In genomic region chr5:421287-421880, GRCh38 we compare ENCODE assay signal across 18 cellular contexts. TPM values are rescaled to one million over a fixed set of nuclear protein-coding genes. Genes with fewer than 3 reads are reported as not detected.
DNase-seq lines count a peak whose midpoint lies in the region; ATAC-seq and TF ChIP-seq lines count a peak whose summit lies in the region.
"Had no signal": no experiment of that assay in that cellular context is flagged by ENCODE, and none has a peak within 500 bp of the region (broad histone marks: within the 10 kb centered on the region; RNA-seq: fewer than 3 reads in every experiment).

No MANE protein-coding gene starts in this region.

- H2AK5ac ChIP-seq in mesenchymal stem cell (ENCODE audit: low read length, severe bottlenecking): no peak overlapping the region

- intact Hi-C loops in activated B cell treated with CpG ODN at 0.5 μM for 24 hours (cut with micrococcal nuclease) (no loop called here), testis (cut with DNase I; ENCODE audit: low total_unique reads) (no loop called here)

- no peaks in the 10 kb centered on the region for H3K36me3 Mint-ChIP-seq in activated B cell treated with CpG ODN at 0.5 μM for 24 hours (ENCODE audit: low read depth)
- H3K36me3 Mint-ChIP-seq: CD4-positive, CD25-positive, alpha-beta regulatory T cell had no signal

- no peak overlapping the region for H2BK15ac ChIP-seq in mesenchymal stem cell (ENCODE audit: low read depth, poor library complexity, severe bottlenecking)

- H3K27ac ChIP-seq in OCI-LY1 (ENCODE audit: low read depth, low read length, poor library complexity, severe bottlenecking) (peak overlapping the region; percentile 23), mesenchymal stem cell (ENCODE audit: low read length, poor library complexity, severe bottlenecking) (no peak overlapping the region), testis (no peak overlapping the region), SJCRH30 (no peak overlapping the region)

- H3K18ac ChIP-seq in mesenchymal stem cell (ENCODE audit: low read depth in 1 of 2, low read length in 2 of 2): no peak overlapping the region

- H3K27me3 ChIP-seq in OCI-LY1 (ENCODE audit: insufficient read depth, low read length): no peaks in the 10 kb centered on the region
- no peaks in the 10 kb centered on the region for H3K27me3 ChIP-seq in mesenchymal stem cell (ENCODE audit: control insufficient read depth in 1 of 2, insufficient read depth in 1 of 2, low read length in 2 of 2)
- H3K27me3 ChIP-seq in testis: no peaks in the 10 kb centered on the region
- no peaks in the 10 kb centered on the region for H3K27me3 ChIP-seq in SJCRH30

- no peaks in the 10 kb centered on the region for H3K36me3 ChIP-seq in OCI-LY1 (ENCODE audit: insufficient read depth, low read length)
- peaks cover 3 to 26% of the 10 kb centered on the region in 2 experiments for H3K36me3 ChIP-seq in mesenchymal stem cell (ENCODE audit: control insufficient read depth in 1 of 2, insufficient read depth in 2 of 2, low read depth in 1 of 2, low read length in 2 of 2)
- no peaks in the 10 kb centered on the region for H3K36me3 ChIP-seq in testis (ENCODE audit: low read depth, missing control alignments)
- no peaks in the 10 kb centered on the region for H3K36me3 ChIP-seq in SJCRH30
- H3K36me3 ChIP-seq: HAP-1 had no signal

- H3K79me1 ChIP-seq in mesenchymal stem cell (replicated peaks; ENCODE audit: low read length, poor library complexity, severe bottlenecking): no peaks in the 10 kb centered on the region

- H3K9me3 Mint-ChIP-seq in activated B cell treated with CpG ODN at 0.5 μM for 24 hours: no peaks in the 10 kb centered on the region

- no peak overlapping the region for H3K9ac ChIP-seq in OCI-LY1 (ENCODE audit: low read length)
- no peak overlapping the region for H3K9ac ChIP-seq in mesenchymal stem cell (ENCODE audit: low read length)

- DNase-seq in activated B cell treated with CpG ODN at 0.5 μM for 24 hours (peak; percentile 11), mesenchymal stem cell (no peak), testis (no peak), GM13977 (ENCODE audit: low spot score) (no peak), SJCRH30 (no peak)
- DNase-seq: CD4-positive, CD25-positive, alpha-beta regulatory T cell; DMS53; KBM-7; NCI-H1436; NCI-H2029 treated with DMSO at 0.1 percent for 48 hours; NCI-H2171 treated with DMSO at 0.1 percent for 48 hours; NCI-H510A; NCI-H82; SHP77 had no signal

- H3K79me2 ChIP-seq in OCI-LY1 (ENCODE audit: insufficient read depth, low read length): no peaks in the 10 kb centered on the region

- no peak overlapping the region for H3K4me2 ChIP-seq in OCI-LY1 (ENCODE audit: low read length)
- H3K4me2 ChIP-seq in mesenchymal stem cell (ENCODE audit: low read length, poor library complexity, severe bottlenecking): no peak overlapping the region

- H3K4me1 Mint-ChIP-seq in activated B cell treated with CpG ODN at 0.5 μM for 24 hours: peaks cover 16% of the 10 kb centered on the region
- H3K4me1 Mint-ChIP-seq: CD4-positive, CD25-positive, alpha-beta regulatory T cell had no signal

- no peak overlapping the region for H2BK5ac ChIP-seq in mesenchymal stem cell (ENCODE audit: low read depth, low read length, poor library complexity, severe bottlenecking)

- H3K9me2 ChIP-seq in OCI-LY1 (ENCODE audit: low read depth, low read length): no peaks in the 10 kb centered on the region

- H2AFZ ChIP-seq in OCI-LY1 (ENCODE audit: low read length) (no peak overlapping the region), mesenchymal stem cell (ENCODE audit: low read depth, low read length) (no peak overlapping the region)

- no peak overlapping the region for H3K4me3 ChIP-seq in OCI-LY1 (ENCODE audit: low read depth, low read length, poor library complexity, severe bottlenecking)
- H3K4me3 ChIP-seq in mesenchymal stem cell (ENCODE audit: insufficient read depth in 1 of 2, low read depth in 1 of 2, low read length in 2 of 2): no peak overlapping the region
- H3K4me3 ChIP-seq in testis: peak overlapping the region; percentile 32 to 51
- H3K4me3 ChIP-seq in SJCRH30: no peak overlapping the region
- H3K4me3 ChIP-seq: HAP-1 had no signal

- no peak overlapping the region for H4K91ac ChIP-seq in mesenchymal stem cell (ENCODE audit: low read length)

- no peak overlapping the region for H3K27ac Mint-ChIP-seq in activated B cell treated with CpG ODN at 0.5 μM for 24 hours
- H3K27ac Mint-ChIP-seq: CD4-positive, CD25-positive, alpha-beta regulatory T cell had no signal

- no peaks in the 10 kb centered on the region for H4K20me1 ChIP-seq in OCI-LY1 (ENCODE audit: insufficient read depth, low read length)

- in situ Hi-C loops in GM13977 (cut with MboI; ENCODE audit: low pct_unique_long_range_greater_than_20kb, low sequenced_read_pairs, unreplicated experiment): no loop called here

- H3K23ac ChIP-seq in mesenchymal stem cell (ENCODE audit: low read length in 2 of 2): no peak overlapping the region

- H4K8ac ChIP-seq in mesenchymal stem cell (ENCODE audit: low read length): no peak overlapping the region

- ATAC-seq in activated B cell treated with CpG ODN at 0.5 μM for 24 hours (ENCODE audit: low read depth): no peak
- no peak for ATAC-seq in HG03439 (IDR thresholded peaks at IDR 0.05; ENCODE audit: unreplicated experiment)
- ATAC-seq: SK-N-SH treated with all-trans-retinoic acid at 6 μM for 48 hours had no signal

- H3K14ac ChIP-seq in mesenchymal stem cell (ENCODE audit: low read length in 2 of 2): no peak overlapping the region

- H2BK12ac ChIP-seq in mesenchymal stem cell (ENCODE audit: low read length in 2 of 2): no peak overlapping the region

- peaks cover 53% of the 10 kb centered on the region for H3K4me1 ChIP-seq in OCI-LY1 (ENCODE audit: insufficient read depth, low read length, severe bottlenecking)
- H3K4me1 ChIP-seq in mesenchymal stem cell (ENCODE audit: control insufficient read depth, insufficient read depth, low read depth, low read length): peaks cover 17% of the 10 kb centered on the region
- no peaks in the 10 kb centered on the region for H3K4me1 ChIP-seq in testis
- H3K4me1 ChIP-seq in SJCRH30: peaks cover 11% of the 10 kb centered on the region
- H3K4me1 ChIP-seq: HAP-1 had no signal

- TF ChIP-seq CTCF in OCI-LY1 (IDR thresholded peaks at IDR 0.05; ENCODE audit: low read length) (no peak), activated B cell treated with CpG ODN at 0.5 μM for 24 hours (IDR thresholded peaks at IDR 0.05) (no peak), testis (IDR thresholded peaks at IDR 0.05) (no peak), GM13977 (IDR thresholded peaks at IDR 0.05; ENCODE audit: extremely low read depth, insufficient read depth, missing control alignments) (no peak)

- CTCF ChIA-PET in activated B cell treated with CpG ODN at 0.5 μM for 24 hours (lab: Charles Lee): no interaction called here

- TF ChIP-seq POLR2A in testis (IDR thresholded peaks at IDR 0.05): no peak

- no peaks in the 10 kb centered on the region for H3F3A ChIP-seq in OCI-LY1 (ENCODE audit: insufficient read depth, low read length)

- peaks cover 3% of the 10 kb centered on the region for H3K27me3 Mint-ChIP-seq in activated B cell treated with CpG ODN at 0.5 μM for 24 hours
- H3K27me3 Mint-ChIP-seq: CD4-positive, CD25-positive, alpha-beta regulatory T cell had no signal

- H2BK120ac ChIP-seq in mesenchymal stem cell (ENCODE audit: low read depth, low read length): peak overlapping the region; percentile 8

- H3K4me3 Mint-ChIP-seq in activated B cell treated with CpG ODN at 0.5 μM for 24 hours: no peak overlapping the region

- no peaks in the 10 kb centered on the region for H3K9me3 ChIP-seq in OCI-LY1 (ENCODE audit: low read length)
- H3K9me3 ChIP-seq in mesenchymal stem cell (ENCODE audit: control insufficient read depth, low read length): no peaks in the 10 kb centered on the region
- no peaks in the 10 kb centered on the region for H3K9me3 ChIP-seq in testis
- no peaks in the 10 kb centered on the region for H3K9me3 ChIP-seq in SJCRH30 (replicated peaks)
- H3K9me3 ChIP-seq: HAP-1 had no signal

- 87% methylated on average over 34 of the region's 34 CpGs for WGBS in mesenchymal stem cell
- WGBS in testis, 2 donors: 55 to 76% methylated on average over 7 to 33 of the region's 34 CpGs

- no peak overlapping the region for H3K4ac ChIP-seq in mesenchymal stem cell (ENCODE audit: low read depth in 1 of 2, low read length in 2 of 2)

- POLR2A ChIA-PET in activated B cell treated with CpG ODN at 0.5 μM for 24 hours (lab: Charles Lee): no interaction called here

RNA-seq across cellular contexts. Expression of gene EXOC3, which starts 21.6 kb away (rescaled TPM):
- total RNA-seq in activated B cell treated with CpG ODN at 0.5 μM for 24 hours (75.9 and 79.6 TPM in 2 replicates), testis (100 to 1,000 TPM; 120 to 122 TPM)
- 24.3 TPM for polyA plus RNA-seq in mesenchymal stem cell (2013, experiment 1 of 2)
- polyA plus RNA-seq in mesenchymal stem cell (2013, experiment 2 of 2): 23.1 TPM
- polyA plus RNA-seq in testis (ENCODE audit: insufficient read depth, low read depth, low replicate concordance): 111 TPM
- total RNA-seq in SJCRH30 (2014; rRNA removed; shearing (Covaris generic)): 10.2 and 10.4 TPM in 2 replicates

Comparison
In these comparisons a context has a peak if more than half of its experiments do, and no peak if none do; other contexts are left out.
1. H3K4me3 ChIP-seq: peak in testis (2 of 2); none in OCI-LY1 (single experiment), mesenchymal stem cell (0 of 2) and SJCRH30 (single experiment).